ENCODE assay signal across 1 cellular context in the genomic region with DNA sequence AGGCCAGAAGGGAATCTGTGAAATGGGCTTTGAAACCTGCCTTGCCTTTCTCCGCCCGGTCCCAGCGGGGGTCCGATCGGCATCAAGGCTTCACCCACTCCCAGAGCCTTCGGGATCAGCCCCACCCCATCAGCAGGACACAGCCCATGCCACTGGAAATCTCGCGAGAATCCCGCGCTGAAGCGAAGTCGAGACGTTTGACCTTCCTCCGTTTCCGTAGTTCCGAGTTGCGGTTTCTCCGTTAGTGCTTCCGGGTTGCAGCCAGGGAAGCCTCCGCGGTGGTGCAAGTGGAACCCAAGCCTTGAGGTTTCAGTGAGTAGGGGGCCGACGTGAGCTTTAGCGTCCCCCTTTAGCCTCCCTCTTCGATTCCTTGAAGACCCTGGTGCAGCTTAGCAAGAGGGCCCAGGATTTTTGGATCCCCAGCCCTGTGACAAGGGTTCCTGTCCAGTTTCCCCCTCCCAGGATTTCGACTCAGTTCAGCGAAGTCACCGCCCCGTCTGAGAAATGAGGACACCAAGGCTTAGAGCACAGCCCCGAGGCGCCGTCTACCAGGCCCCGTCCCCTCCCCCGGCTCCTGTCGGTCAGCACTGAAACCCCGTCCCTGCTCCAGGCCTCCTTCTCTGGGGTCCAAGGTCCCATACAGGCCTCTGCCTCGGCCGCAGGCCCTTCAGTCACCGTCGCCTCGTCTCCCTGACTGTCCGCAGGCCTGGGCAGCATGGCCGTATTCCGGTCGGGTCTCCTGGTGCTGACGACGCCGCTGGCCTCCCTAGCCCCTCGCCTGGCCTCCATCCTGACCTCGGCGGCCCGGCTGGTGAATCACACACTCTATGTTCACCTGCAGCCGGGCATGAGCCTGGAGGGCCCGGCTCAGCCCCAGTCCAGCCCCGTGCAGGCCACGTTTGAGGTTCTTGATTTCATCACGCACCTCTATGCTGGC.
A peak's percentile ranks its signal among the peaks of the same experiment; 100 is the strongest.
TF ChIP-seq lines count a peak whose summit lies in the region.

A gene (plus strand): TSS at position 241 of the 937 bp plus-strand sequence. CDS start 475 bp downstream, at position 716.

TF ChIP-seq in HEK293, 187 proteins besides CTCF, POLR2A, EP300 and RAD21 (continued from another document and continues in another):
- TF ChIP-seq, protein P1, sequence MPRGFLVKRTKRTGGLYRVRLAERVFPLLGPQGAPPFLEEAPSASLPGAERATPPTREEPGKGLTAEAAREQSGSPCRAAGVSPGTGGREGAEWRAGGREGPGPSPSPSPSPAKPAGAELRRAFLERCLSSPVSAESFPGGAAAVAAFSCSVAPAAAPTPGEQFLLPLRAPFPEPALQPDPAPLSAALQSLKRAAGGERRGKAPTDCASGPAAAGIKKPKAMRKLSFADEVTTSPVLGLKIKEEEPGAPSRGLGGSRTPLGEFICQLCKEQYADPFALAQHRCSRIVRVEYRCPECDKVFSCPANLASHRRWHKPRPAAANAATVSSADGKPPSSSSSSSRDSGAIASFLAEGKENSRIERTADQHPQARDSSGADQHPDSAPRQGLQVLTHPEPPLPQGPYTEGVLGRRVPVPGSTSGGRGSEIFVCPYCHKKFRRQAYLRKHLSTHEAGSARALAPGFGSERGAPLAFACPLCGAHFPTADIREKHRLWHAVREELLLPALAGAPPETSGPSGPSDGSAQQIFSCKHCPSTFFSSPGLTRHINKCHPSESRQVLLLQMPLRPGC (tag by site-specific recombination; IDR thresholded peaks at IDR 0.05), result peak; percentile 75
- TF ChIP-seq ZFHX2 (tag by site-specific recombination; conservative IDR thresholded peaks at IDR 0.05), result peak; percentile 34; the same call in 1 of the 2 replicates
- TF ChIP-seq PRDM1 (tag by site-specific recombination; IDR thresholded peaks at IDR 0.05), result no peak
- TF ChIP-seq, protein P2, sequence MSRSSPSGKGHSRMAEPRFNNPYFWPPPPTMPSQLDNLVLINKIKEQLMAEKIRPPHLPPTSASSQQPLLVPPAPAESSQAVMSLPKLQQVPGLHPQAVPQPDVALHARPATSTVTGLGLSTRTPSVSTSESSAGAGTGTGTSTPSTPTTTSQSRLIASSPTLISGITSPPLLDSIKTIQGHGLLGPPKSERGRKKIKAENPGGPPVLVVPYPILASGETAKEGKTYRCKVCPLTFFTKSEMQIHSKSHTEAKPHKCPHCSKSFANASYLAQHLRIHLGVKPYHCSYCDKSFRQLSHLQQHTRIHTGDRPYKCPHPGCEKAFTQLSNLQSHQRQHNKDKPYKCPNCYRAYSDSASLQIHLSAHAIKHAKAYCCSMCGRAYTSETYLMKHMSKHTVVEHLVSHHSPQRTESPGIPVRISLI (tag by site-specific recombination; IDR thresholded peaks at IDR 0.05), result no peak
- TF ChIP-seq, protein P3, sequence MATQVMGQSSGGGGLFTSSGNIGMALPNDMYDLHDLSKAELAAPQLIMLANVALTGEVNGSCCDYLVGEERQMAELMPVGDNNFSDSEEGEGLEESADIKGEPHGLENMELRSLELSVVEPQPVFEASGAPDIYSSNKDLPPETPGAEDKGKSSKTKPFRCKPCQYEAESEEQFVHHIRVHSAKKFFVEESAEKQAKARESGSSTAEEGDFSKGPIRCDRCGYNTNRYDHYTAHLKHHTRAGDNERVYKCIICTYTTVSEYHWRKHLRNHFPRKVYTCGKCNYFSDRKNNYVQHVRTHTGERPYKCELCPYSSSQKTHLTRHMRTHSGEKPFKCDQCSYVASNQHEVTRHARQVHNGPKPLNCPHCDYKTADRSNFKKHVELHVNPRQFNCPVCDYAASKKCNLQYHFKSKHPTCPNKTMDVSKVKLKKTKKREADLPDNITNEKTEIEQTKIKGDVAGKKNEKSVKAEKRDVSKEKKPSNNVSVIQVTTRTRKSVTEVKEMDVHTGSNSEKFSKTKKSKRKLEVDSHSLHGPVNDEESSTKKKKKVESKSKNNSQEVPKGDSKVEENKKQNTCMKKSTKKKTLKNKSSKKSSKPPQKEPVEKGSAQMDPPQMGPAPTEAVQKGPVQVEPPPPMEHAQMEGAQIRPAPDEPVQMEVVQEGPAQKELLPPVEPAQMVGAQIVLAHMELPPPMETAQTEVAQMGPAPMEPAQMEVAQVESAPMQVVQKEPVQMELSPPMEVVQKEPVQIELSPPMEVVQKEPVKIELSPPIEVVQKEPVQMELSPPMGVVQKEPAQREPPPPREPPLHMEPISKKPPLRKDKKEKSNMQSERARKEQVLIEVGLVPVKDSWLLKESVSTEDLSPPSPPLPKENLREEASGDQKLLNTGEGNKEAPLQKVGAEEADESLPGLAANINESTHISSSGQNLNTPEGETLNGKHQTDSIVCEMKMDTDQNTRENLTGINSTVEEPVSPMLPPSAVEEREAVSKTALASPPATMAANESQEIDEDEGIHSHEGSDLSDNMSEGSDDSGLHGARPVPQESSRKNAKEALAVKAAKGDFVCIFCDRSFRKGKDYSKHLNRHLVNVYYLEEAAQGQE (tag by site-specific recombination; IDR thresholded peaks at IDR 0.05), result no peak; the same call in 1 of the 2 replicates
- TF ChIP-seq, protein P4, sequence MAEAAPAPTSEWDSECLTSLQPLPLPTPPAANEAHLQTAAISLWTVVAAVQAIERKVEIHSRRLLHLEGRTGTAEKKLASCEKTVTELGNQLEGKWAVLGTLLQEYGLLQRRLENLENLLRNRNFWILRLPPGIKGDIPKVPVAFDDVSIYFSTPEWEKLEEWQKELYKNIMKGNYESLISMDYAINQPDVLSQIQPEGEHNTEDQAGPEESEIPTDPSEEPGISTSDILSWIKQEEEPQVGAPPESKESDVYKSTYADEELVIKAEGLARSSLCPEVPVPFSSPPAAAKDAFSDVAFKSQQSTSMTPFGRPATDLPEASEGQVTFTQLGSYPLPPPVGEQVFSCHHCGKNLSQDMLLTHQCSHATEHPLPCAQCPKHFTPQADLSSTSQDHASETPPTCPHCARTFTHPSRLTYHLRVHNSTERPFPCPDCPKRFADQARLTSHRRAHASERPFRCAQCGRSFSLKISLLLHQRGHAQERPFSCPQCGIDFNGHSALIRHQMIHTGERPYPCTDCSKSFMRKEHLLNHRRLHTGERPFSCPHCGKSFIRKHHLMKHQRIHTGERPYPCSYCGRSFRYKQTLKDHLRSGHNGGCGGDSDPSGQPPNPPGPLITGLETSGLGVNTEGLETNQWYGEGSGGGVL (tag by site-specific recombination; IDR thresholded peaks at IDR 0.05), result no peak
- peak; percentile 72; the same call in 1 of the 2 replicates for TF ChIP-seq ZNF76 (tag by site-specific recombination; IDR thresholded peaks at IDR 0.05; ENCODE audit: borderline replicate concordance, low read depth)
- TF ChIP-seq RBAK (tag by site-specific recombination; IDR thresholded peaks at IDR 0.05), result no peak
- TF ChIP-seq FEZF1 (tag by site-specific recombination; IDR thresholded peaks at IDR 0.05), result no peak
- TF ChIP-seq ZNF423 (tag by site-specific recombination; IDR thresholded peaks at IDR 0.05), result peak; percentile 76
- no peak for TF ChIP-seq ZNF623 (tag by site-specific recombination; IDR thresholded peaks at IDR 0.05)
- TF ChIP-seq ZNF16 (tag by site-specific recombination; IDR thresholded peaks at IDR 0.05; ENCODE audit: low read depth), result no peak
- TF ChIP-seq TCF7L2 (IDR thresholded peaks at IDR 0.05; ENCODE audit: borderline replicate concordance, low read depth, low read length), result no peak
- TF ChIP-seq ZNF610 (tag by site-specific recombination; IDR thresholded peaks at IDR 0.05; ENCODE audit: borderline replicate concordance), result peak; percentile 39; the same call in 1 of the 2 replicates
- TF ChIP-seq ZNF629 (tag by site-specific recombination; IDR thresholded peaks at IDR 0.05), result peak; percentile 84
- TF ChIP-seq ZNF175 (tag by site-specific recombination; IDR thresholded peaks at IDR 0.05), result no peak
- TF ChIP-seq, protein P5, sequence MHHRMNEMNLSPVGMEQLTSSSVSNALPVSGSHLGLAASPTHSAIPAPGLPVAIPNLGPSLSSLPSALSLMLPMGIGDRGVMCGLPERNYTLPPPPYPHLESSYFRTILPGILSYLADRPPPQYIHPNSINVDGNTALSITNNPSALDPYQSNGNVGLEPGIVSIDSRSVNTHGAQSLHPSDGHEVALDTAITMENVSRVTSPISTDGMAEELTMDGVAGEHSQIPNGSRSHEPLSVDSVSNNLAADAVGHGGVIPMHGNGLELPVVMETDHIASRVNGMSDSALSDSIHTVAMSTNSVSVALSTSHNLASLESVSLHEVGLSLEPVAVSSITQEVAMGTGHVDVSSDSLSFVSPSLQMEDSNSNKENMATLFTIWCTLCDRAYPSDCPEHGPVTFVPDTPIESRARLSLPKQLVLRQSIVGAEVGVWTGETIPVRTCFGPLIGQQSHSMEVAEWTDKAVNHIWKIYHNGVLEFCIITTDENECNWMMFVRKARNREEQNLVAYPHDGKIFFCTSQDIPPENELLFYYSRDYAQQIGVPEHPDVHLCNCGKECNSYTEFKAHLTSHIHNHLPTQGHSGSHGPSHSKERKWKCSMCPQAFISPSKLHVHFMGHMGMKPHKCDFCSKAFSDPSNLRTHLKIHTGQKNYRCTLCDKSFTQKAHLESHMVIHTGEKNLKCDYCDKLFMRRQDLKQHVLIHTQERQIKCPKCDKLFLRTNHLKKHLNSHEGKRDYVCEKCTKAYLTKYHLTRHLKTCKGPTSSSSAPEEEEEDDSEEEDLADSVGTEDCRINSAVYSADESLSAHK (tag by site-specific recombination; IDR thresholded peaks at IDR 0.05), result peak; percentile 16; the same call in 1 of the 2 replicates
- TF ChIP-seq ZBTB20 (tag by site-specific recombination; IDR thresholded peaks at IDR 0.05), result no peak; the same call in 1 of the 2 replicates
- no peak for TF ChIP-seq ZNF146 (tag by site-specific recombination; IDR thresholded peaks at IDR 0.05)
- TF ChIP-seq EGR2 (tag by site-specific recombination; IDR thresholded peaks at IDR 0.05; ENCODE audit: low read depth), result peak; percentile 28; the same call in 1 of the 2 replicates
- peak; percentile 62; the same call in 1 of the 2 replicates for TF ChIP-seq KLF10 (tag by site-specific recombination; IDR thresholded peaks at IDR 0.05)
- TF ChIP-seq ZBTB48 (tag by site-specific recombination; IDR thresholded peaks at IDR 0.05), result no peak
- TF ChIP-seq, protein P6, sequence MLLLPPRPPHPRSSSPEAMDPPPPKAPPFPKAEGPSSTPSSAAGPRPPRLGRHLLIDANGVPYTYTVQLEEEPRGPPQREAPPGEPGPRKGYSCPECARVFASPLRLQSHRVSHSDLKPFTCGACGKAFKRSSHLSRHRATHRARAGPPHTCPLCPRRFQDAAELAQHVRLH (tag by site-specific recombination; IDR thresholded peaks at IDR 0.05), result peak; percentile 90
- TF ChIP-seq ZNF558 (tag by site-specific recombination; IDR thresholded peaks at IDR 0.05), result peak; percentile 59; the same call in 1 of the 2 replicates
- peak; percentile 69 for TF ChIP-seq KLF1 (tag by site-specific recombination; IDR thresholded peaks at IDR 0.05)
- TF ChIP-seq YY2 (tag by site-specific recombination; IDR thresholded peaks at IDR 0.05), result no peak; the same call in 1 of the 2 replicates
- TF ChIP-seq ZNF843 (tag by site-specific recombination; IDR thresholded peaks at IDR 0.05), result 0 out of 2 replicates have a peak, but pooled peaks have one; percentile 46
- TF ChIP-seq, protein P7, sequence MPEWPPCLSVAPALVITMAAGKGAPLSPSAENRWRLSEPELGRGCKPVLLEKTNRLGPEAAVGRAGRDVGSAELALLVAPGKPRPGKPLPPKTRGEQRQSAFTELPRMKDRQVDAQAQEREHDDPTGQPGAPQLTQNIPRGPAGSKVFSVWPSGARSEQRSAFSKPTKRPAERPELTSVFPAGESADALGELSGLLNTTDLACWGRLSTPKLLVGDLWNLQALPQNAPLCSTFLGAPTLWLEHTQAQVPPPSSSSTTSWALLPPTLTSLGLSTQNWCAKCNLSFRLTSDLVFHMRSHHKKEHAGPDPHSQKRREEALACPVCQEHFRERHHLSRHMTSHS (tag by site-specific recombination; IDR thresholded peaks at IDR 0.05), result no peak
- TF ChIP-seq ZNF112 (tag by site-specific recombination; IDR thresholded peaks at IDR 0.05), result no peak
- TF ChIP-seq ZNF596 (tag by site-specific recombination; IDR thresholded peaks at IDR 0.05), result no peak
- TF ChIP-seq ZSCAN23 (tag by site-specific recombination; IDR thresholded peaks at IDR 0.05), result 0 out of 2 replicates have a peak, but pooled peaks have one; percentile 5
- 0 out of 2 replicates have a peak, but pooled peaks have one; percentile 18 for TF ChIP-seq ZFP69B (tag by site-specific recombination; IDR thresholded peaks at IDR 0.05)
- TF ChIP-seq ZFP37 (tag by site-specific recombination; IDR thresholded peaks at IDR 0.05), result no peak; the same call in 1 of the 2 replicates
- TF ChIP-seq ZNF701 (tag by site-specific recombination; IDR thresholded peaks at IDR 0.05), result no peak
- TF ChIP-seq ZNF19 (tag by site-specific recombination; IDR thresholded peaks at IDR 0.05; ENCODE audit: low read depth), result no peak
- TF ChIP-seq, protein P8, sequence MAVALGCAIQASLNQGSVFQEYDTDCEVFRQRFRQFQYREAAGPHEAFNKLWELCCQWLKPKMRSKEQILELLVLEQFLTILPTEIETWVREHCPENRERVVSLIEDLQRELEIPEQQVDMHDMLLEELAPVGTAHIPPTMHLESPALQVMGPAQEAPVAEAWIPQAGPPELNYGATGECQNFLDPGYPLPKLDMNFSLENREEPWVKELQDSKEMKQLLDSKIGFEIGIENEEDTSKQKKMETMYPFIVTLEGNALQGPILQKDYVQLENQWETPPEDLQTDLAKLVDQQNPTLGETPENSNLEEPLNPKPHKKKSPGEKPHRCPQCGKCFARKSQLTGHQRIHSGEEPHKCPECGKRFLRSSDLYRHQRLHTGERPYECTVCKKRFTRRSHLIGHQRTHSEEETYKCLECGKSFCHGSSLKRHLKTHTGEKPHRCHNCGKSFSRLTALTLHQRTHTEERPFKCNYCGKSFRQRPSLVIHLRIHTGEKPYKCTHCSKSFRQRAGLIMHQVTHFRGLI (tag by site-specific recombination; IDR thresholded peaks at IDR 0.05), result peak; percentile 65; the same call in 1 of the 2 replicates
- TF ChIP-seq IKZF3 (tag by site-specific recombination; IDR thresholded peaks at IDR 0.05), result peak; percentile 98
- TF ChIP-seq, protein P9, sequence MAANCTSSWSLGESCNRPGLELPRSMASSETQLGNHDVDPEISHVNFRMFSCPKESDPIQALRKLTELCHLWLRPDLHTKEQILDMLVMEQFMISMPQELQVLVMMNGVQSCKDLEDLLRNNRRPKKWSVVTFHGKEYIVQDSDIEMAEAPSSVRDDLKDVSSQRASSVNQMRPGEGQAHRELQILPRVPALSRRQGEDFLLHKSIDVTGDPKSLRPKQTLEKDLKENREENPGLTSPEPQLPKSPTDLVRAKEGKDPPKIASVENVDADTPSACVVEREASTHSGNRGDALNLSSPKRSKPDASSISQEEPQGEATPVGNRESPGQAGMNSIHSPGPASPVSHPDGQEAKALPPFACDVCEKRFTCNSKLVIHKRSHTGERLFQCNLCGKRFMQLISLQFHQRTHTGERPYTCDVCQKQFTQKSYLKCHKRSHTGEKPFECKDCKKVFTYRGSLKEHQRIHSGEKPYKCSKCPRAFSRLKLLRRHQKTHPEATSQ (tag by site-specific recombination; IDR thresholded peaks at IDR 0.05), result no peak
- TF ChIP-seq YY1 (tag by site-specific recombination; IDR thresholded peaks at IDR 0.05), result no peak; the same call in none of the 2 replicates
- no peak for TF ChIP-seq OSR2 (tag by site-specific recombination; IDR thresholded peaks at IDR 0.05)
- TF ChIP-seq GFI1B (tag by site-specific recombination; IDR thresholded peaks at IDR 0.05), result no peak
- 0 out of 2 replicates have a peak, but pooled peaks have one; percentile 4 for TF ChIP-seq BCL11A (tag by site-specific recombination; IDR thresholded peaks at IDR 0.05; ENCODE audit: low read depth)
- no peak for TF ChIP-seq ZNF133 (tag by site-specific recombination; IDR thresholded peaks at IDR 0.05)
- no peak for TF ChIP-seq REPIN1 (tag by site-specific recombination; IDR thresholded peaks at IDR 0.05; ENCODE audit: low read depth)
- TF ChIP-seq ZNF777 (tag by site-specific recombination; IDR thresholded peaks at IDR 0.05; ENCODE audit: borderline replicate concordance), result no peak; the same call in 1 of the 2 replicates
- TF ChIP-seq ZFP41 (tag by site-specific recombination; IDR thresholded peaks at IDR 0.05; ENCODE audit: borderline replicate concordance), result no peak
- TF ChIP-seq KLF7 (tag by site-specific recombination; IDR thresholded peaks at IDR 0.05; ENCODE audit: borderline replicate concordance), result peak; percentile 96
